ENCODE assay signal across 8 cellular contexts in the genomic region with DNA sequence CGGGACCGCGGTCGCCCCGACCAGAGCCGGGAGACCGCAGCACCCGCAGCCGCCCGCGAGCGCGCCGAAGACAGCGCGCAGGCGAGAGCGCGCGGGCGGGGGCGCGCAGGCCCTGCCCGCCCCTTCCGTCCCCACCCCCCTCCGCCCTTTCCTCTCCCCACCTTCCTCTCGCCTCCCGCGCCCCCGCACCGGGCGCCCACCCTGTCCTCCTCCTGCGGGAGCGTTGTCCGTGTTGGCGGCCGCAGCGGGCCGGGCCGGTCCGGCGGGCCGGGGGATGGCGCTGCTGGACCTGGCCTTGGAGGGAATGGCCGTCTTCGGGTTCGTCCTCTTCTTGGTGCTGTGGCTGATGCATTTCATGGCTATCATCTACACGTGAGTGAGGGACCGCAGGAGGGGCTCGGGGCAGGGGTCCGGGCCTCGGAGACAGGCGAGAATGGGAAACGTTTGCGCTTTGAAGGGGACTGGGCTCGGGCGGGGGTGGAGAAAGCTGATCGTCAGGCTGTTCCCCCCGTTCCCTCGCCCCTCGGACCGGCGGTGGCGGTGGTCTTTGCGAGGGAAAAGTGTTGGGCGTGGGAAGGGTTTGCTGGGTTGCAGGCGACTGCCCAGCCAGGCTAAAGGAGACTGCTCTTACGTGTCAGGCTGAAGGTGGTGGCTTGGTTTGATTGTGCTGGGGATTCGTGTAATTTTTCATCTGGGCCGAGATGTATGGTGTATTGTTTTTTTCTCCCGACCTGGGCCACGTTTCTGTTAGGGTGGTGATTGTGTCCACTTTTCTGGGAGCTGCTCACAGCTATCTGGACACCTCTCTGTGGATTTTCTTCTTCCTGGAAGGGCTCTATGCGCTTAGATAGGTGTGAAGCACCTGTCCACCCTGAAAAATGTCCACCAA. TPM values are rescaled to one million over a fixed set of nuclear protein-coding genes. Genes with fewer than 3 reads are reported as not detected.
DNase-seq lines count a peak whose midpoint lies in the region; ATAC-seq and TF ChIP-seq lines count a peak whose summit lies in the region.

No MANE protein-coding gene starts in this region.

- no peaks in the 10 kb centered on the region for H3K9me3 Mint-ChIP-seq in activated naive CD8-positive, alpha-beta T cell treated with anti-CD3 and anti-CD28 coated beads, Interleukin-2, amount 50 U/mL, for 24 hours

- H3K27ac ChIP-seq in PC-3 (ENCODE audit: low read length) (peak overlapping the region; percentile 66), left ventricle myocardium inferior (replicated peaks) (peak overlapping the region; percentile 94), prostate gland (peak overlapping the region; percentile 95)

- H3K36me3 ChIP-seq in BJ (ENCODE audit: control insufficient read depth, insufficient read depth, low read length), result no peaks in the 10 kb centered on the region
- H3K36me3 ChIP-seq in PC-3 (ENCODE audit: low read depth, low read length), result no peaks in the 10 kb centered on the region
- no peaks in the 10 kb centered on the region for H3K36me3 ChIP-seq in left ventricle myocardium inferior
- H3K36me3 ChIP-seq in prostate gland, result no peaks in the 10 kb centered on the region

- H3K9ac ChIP-seq in PC-3 (ENCODE audit: low read length), result peak overlapping the region; percentile 89

- peak overlapping the region; percentile 90 for H3K4me2 ChIP-seq in PC-3 (ENCODE audit: low read length)

- no peak for TF ChIP-seq POLR2A in prostate gland (IDR thresholded peaks at IDR 0.05)

- H3K27me3 ChIP-seq in BJ (ENCODE audit: control insufficient read depth, insufficient read depth, low read length) (no peaks in the 10 kb centered on the region), PC-3 (ENCODE audit: low read length) (no peaks in the 10 kb centered on the region), left ventricle myocardium inferior (ENCODE audit: low read depth) (no peaks in the 10 kb centered on the region), prostate gland (replicated peaks; ENCODE audit: insufficient read depth) (no peaks in the 10 kb centered on the region)

- no peaks in the 10 kb centered on the region for H3K27me3 Mint-ChIP-seq in activated naive CD8-positive, alpha-beta T cell treated with anti-CD3 and anti-CD28 coated beads, Interleukin-2, amount 50 U/mL, for 24 hours

- 0 out of 2 replicates have a peak, but pooled peaks have one; percentile 13 for TF ChIP-seq CTCF in BJ (IDR thresholded peaks at IDR 0.05; ENCODE audit: insufficient read depth, low read depth, low read length)
- no peak for TF ChIP-seq CTCF in PC-3 (conservative IDR thresholded peaks at IDR 0.05; ENCODE audit: low read depth, low read length)
- TF ChIP-seq CTCF in left ventricle myocardium inferior (IDR thresholded peaks at IDR 0.05; ENCODE audit: borderline replicate concordance), result peak; percentile 29
- peak in 1 of 4 experiments; percentile 1 for TF ChIP-seq CTCF in prostate gland (IDR thresholded peaks at IDR 0.05)

- H3K4me1 ChIP-seq in PC-3 (ENCODE audit: insufficient read depth, low read length), result peaks cover 39% of the 10 kb centered on the region
- H3K4me1 ChIP-seq in left ventricle myocardium inferior, result peaks cover 61% of the 10 kb centered on the region
- no peaks in the 10 kb centered on the region for H3K4me1 ChIP-seq in prostate gland (replicated peaks)

- H3K36me3 Mint-ChIP-seq in activated naive CD8-positive, alpha-beta T cell treated with anti-CD3 and anti-CD28 coated beads, Interleukin-2, amount 50 U/mL, for 24 hours (ENCODE audit: low read depth), result no peaks in the 10 kb centered on the region

- intact Hi-C loops in PC-3 (cut with micrococcal nuclease) (loop anchor here (2.0 to 5.0 kb wide), 4 partner anchors 90 to 170 kb away; no protein-coding TSS in a partner anchor), left ventricle myocardium inferior (cut with micrococcal nuclease) (loop anchor here (10.0 kb wide), 1 partner anchor 178 kb away; no protein-coding TSS in a partner anchor), prostate gland (cut with DNase I) (loop anchor here (2.0 to 5.0 kb wide), 2 partner anchors 175 to 436 kb away; partner anchors contain the start of gene PTBP3)

- ATAC-seq in GM18907 (IDR thresholded peaks at IDR 0.05; ENCODE audit: unreplicated experiment), result peak; percentile 38
- ATAC-seq in HG03097 (IDR thresholded peaks at IDR 0.05; ENCODE audit: low FRiP score, unreplicated experiment), result peak; percentile 33
- peak; percentile 41 for ATAC-seq in PC-3
- peak; percentile 48 for ATAC-seq in activated naive CD8-positive, alpha-beta T cell treated with anti-CD3 and anti-CD28 coated beads, Interleukin-2, amount 50 U/mL, for 24 hours

- peak overlapping the region; percentile 97 for H3K4me3 ChIP-seq in BJ (ENCODE audit: low read depth, low read length)
- H3K4me3 ChIP-seq in PC-3 (ENCODE audit: low read length), result peak overlapping the region; percentile 77
- peak overlapping the region; percentile 91 for H3K4me3 ChIP-seq in left ventricle myocardium inferior
- H3K4me3 ChIP-seq in prostate gland, result peak overlapping the region; percentile 96 to 98

- POLR2A ChIA-PET in BJ (lab: Charles Lee), result interaction anchor here (0.6 to 1.2 kb wide), 2 partner anchors 62 to 177 kb away, joined by 4 to 5 read pairs; no protein-coding TSS in a partner anchor
- POLR2A ChIA-PET in PC-3 (lab: Charles Lee; ENCODE audit: unreplicated experiment), result interaction anchor here (0.5 to 0.7 kb wide), 4 partner anchors 17 to 164 kb away, joined by 4 to 7 read pairs (median 6); no protein-coding TSS in a partner anchor

- H2AFZ ChIP-seq in PC-3 (ENCODE audit: low read length), result no peak overlapping the region

- TSS peak; percentile 52 for BruUV-seq in PC-3 (replicated peaks; lab: Mats Ljungman, UMichigan)

- under 1% methylated on average over 73 of the region's 73 CpGs for WGBS in prostate gland

- H3K27ac Mint-ChIP-seq in activated naive CD8-positive, alpha-beta T cell treated with anti-CD3 and anti-CD28 coated beads, Interleukin-2, amount 50 U/mL, for 24 hours, result no peak overlapping the region

- peaks cover 68% of the 10 kb centered on the region for H3K79me2 ChIP-seq in PC-3 (ENCODE audit: low read length)

- no peaks in the 10 kb centered on the region for H3K9me3 ChIP-seq in PC-3 (ENCODE audit: low read length)
- H3K9me3 ChIP-seq in left ventricle myocardium inferior (replicated peaks), result no peaks in the 10 kb centered on the region
- H3K9me3 ChIP-seq in prostate gland, result no peaks in the 10 kb centered on the region

- H3K4me1 Mint-ChIP-seq in activated naive CD8-positive, alpha-beta T cell treated with anti-CD3 and anti-CD28 coated beads, Interleukin-2, amount 50 U/mL, for 24 hours, result peaks cover 12% of the 10 kb centered on the region

- H3K9me2 ChIP-seq in PC-3 (replicated peaks; ENCODE audit: low read length), result no peaks in the 10 kb centered on the region

- H4K20me1 ChIP-seq in PC-3 (ENCODE audit: low read length), result peaks cover 49% of the 10 kb centered on the region

- CTCF ChIA-PET in BJ (lab: Yijun Ruan, JAX), result interaction anchor here (0.6 to 1.7 kb wide), 8 partner anchors 42 to 1695 kb away, joined by 3 to 7 read pairs (median 3); no protein-coding TSS in a partner anchor
- CTCF ChIA-PET in PC-3 (lab: Charles Lee), result no interaction called here

- no peak for DNase-seq in BJ (ENCODE audit: low read depth)
- DNase-seq in PC-3, result peak; percentile 13
- peak; percentile 47 for DNase-seq in activated naive CD8-positive, alpha-beta T cell treated with anti-CD3 and anti-CD28 coated beads, Interleukin-2, amount 50 U/mL, for 24 hours
- DNase-seq in left ventricle myocardium inferior, result peak; percentile 73
- DNase-seq in prostate gland (ENCODE audit: low spot score), result peak; percentile 56
- no peak for DNase-seq in NCI-H2107 (lab: John Stamatoyannopoulos, UW)

- H3K4me3 Mint-ChIP-seq in activated naive CD8-positive, alpha-beta T cell treated with anti-CD3 and anti-CD28 coated beads, Interleukin-2, amount 50 U/mL, for 24 hours, result peak overlapping the region; percentile 89

- no peaks in the 10 kb centered on the region for H3F3A ChIP-seq in PC-3 (ENCODE audit: low read length, unreplicated experiment)

RNA-seq across cellular contexts. Expression of gene UGCG, which starts 0.6 kb away (rescaled TPM):
- 34.3 and 79.4 TPM in 2 replicates for polyA plus RNA-seq in BJ (2011; rRNA removed)
- 47.3 and 63.8 TPM in 2 replicates for polyA minus RNA-seq in BJ (2011; rRNA and poly(A)+ RNA removed)
- total RNA-seq in PC-3 (2014; rRNA removed), result 27.0 and 29.4 TPM in 2 replicates
- total RNA-seq in left ventricle myocardium inferior, result 12.7 TPM
- total RNA-seq in prostate gland, result 10 to 100 TPM; 23.9 to 42.6 TPM

Comparison
In these comparisons a context has a peak if more than half of its experiments do, and no peak if none do; other contexts are left out.
1. DNase-seq: peak in PC-3 (single experiment), activated naive CD8-positive, alpha-beta T cell treated with anti-CD3 and anti-CD28 coated beads, Interleukin-2, amount 50 U/mL, for 24 hours (single experiment), left ventricle myocardium inferior (single experiment) and prostate gland (single experiment); none in BJ (single experiment) and NCI-H2107 (single experiment).
2. Peak in every context shown above with its lines, with median percentiles within 50 percentile points of each other: H3K4me3 ChIP-seq, ATAC-seq and H3K27ac ChIP-seq.